ENCODE assay signal across 14 cellular contexts in genomic region chr12:56922032-56922431, GRCh38.
"Had no signal": no experiment of that assay in that cellular context is flagged by ENCODE, and none has a peak within 500 bp of the region (broad histone marks: within the 10 kb centered on the region; RNA-seq: fewer than 3 reads in every experiment).

No MANE protein-coding gene starts in this region.

- DNase-seq: activated CD4-positive, alpha-beta memory T cell treated with anti-CD3 and anti-CD28 coated beads, Interleukin-2, amount 10 ng/mL, durations not matched to agents 7 days and 5 days; activated CD4-positive, alpha-beta T cell treated with anti-CD3 and anti-CD28 coated beads for 48 hours; activated effector memory CD4-positive, alpha-beta T cell treated with anti-CD3 and anti-CD28 coated beads, Interleukin-2, amount 50 U/mL, for 16 hours; activated naive CD4-positive, alpha-beta T cell treated with anti-CD3 and anti-CD28 coated beads, Interleukin-2, amount 10 ng/mL, durations not matched to agents 7 days and 5 days; cerebellar nuclear complex; endodermal cell; heart right ventricle; kidney; lower lobe of right lung; naive thymus-derived CD4-positive, alpha-beta T cell; occipital lobe; stimulated activated CD4-positive, alpha-beta T cell treated with anti-CD3 and anti-CD28 coated beads, Interleukin-4, amount 100 ng/mL, for 1 hour; stimulated activated naive CD4-positive, alpha-beta T cell; T-cell had no signal
